Comparison of ENCODE assay signal across 1 cellular context in the genomic region with DNA sequence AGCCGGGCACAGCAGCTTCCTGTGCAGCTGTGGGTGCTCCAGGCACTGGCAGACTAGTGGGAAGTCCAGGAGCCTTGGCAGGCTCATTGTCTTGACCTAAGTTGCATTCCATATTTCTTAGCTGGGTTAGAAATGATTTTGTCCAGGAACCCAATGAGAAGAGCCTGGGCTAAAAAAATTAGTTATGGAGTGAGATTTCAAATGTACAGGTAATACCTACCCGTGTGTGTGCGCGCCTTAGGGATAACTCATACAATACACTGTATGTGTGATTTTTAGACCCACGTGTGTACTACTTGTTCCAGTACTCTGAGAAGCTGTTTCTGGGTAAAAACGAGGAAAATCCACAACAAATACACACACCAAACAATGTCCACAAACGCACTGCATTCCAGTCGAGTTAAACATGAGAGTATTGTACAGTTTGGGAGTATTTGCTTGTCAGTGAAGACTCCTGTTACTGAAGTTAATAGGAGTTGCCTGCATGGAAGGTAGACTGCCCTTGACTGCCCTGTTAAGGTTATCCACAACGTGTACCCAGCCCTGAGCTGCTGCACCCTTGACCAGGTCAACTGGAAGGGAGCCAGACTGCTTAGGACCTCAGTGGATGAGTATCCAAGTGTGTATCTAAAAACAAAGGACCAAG.
TF ChIP-seq lines count a peak whose summit lies in the region.

No MANE protein-coding gene starts in this region.

TF ChIP-seq in HepG2, 621 proteins besides CTCF, POLR2A, EP300 and RAD21 (continued from another document and continues in another):
- peak; percentile 69; the same call in 1 of the 2 replicates for TF ChIP-seq ZNF644 (CRISPR knock-in tag; IDR thresholded peaks at IDR 0.05; ENCODE audit: low read depth)
- TF ChIP-seq GLI4 (CRISPR knock-in tag; IDR thresholded peaks at IDR 0.05; ENCODE audit: borderline replicate concordance): 0 out of 2 replicates have a peak, but pooled peaks have one; percentile 31
- peak; percentile 79; the same call in 1 of the 2 replicates for TF ChIP-seq NR2F2 (IDR thresholded peaks at IDR 0.05; ENCODE audit: borderline replicate concordance, low read depth)
- TF ChIP-seq MTF2 (CRISPR knock-in tag; IDR thresholded peaks at IDR 0.05; ENCODE audit: borderline replicate concordance): 0 out of 2 replicates have a peak, but pooled peaks have one; percentile 51
- TF ChIP-seq, protein P1, sequence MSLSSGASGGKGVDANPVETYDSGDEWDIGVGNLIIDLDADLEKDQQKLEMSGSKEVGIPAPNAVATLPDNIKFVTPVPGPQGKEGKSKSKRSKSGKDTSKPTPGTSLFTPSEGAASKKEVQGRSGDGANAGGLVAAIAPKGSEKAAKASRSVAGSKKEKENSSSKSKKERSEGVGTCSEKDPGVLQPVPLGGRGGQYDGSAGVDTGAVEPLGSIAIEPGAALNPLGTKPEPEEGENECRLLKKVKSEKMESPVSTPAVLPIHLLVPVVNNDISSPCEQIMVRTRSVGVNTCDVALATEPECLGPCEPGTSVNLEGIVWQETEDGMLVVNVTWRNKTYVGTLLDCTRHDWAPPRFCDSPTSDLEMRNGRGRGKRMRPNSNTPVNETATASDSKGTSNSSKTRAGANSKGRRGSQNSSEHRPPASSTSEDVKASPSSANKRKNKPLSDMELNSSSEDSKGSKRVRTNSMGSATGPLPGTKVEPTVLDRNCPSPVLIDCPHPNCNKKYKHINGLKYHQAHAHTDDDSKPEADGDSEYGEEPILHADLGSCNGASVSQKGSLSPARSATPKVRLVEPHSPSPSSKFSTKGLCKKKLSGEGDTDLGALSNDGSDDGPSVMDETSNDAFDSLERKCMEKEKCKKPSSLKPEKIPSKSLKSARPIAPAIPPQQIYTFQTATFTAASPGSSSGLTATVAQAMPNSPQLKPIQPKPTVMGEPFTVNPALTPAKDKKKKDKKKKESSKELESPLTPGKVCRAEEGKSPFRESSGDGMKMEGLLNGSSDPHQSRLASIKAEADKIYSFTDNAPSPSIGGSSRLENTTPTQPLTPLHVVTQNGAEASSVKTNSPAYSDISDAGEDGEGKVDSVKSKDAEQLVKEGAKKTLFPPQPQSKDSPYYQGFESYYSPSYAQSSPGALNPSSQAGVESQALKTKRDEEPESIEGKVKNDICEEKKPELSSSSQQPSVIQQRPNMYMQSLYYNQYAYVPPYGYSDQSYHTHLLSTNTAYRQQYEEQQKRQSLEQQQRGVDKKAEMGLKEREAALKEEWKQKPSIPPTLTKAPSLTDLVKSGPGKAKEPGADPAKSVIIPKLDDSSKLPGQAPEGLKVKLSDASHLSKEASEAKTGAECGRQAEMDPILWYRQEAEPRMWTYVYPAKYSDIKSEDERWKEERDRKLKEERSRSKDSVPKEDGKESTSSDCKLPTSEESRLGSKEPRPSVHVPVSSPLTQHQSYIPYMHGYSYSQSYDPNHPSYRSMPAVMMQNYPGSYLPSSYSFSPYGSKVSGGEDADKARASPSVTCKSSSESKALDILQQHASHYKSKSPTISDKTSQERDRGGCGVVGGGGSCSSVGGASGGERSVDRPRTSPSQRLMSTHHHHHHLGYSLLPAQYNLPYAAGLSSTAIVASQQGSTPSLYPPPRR (CRISPR knock-in tag; IDR thresholded peaks at IDR 0.05; ENCODE audit: borderline replicate concordance): peak; percentile 55; the same call in 1 of the 2 replicates
- TF ChIP-seq SNAI1 (CRISPR knock-in tag; IDR thresholded peaks at IDR 0.05; ENCODE audit: borderline replicate concordance): no peak
- no peak for TF ChIP-seq NONO (IDR thresholded peaks at IDR 0.05)
- TF ChIP-seq NONO (CRISPR knock-in tag; conservative IDR thresholded peaks at IDR 0.05): peak; percentile 58; the same call in 1 of the 2 replicates
- 0 out of 2 replicates have a peak, but pooled peaks have one; percentile 44 for TF ChIP-seq ZNF556 (CRISPR knock-in tag; IDR thresholded peaks at IDR 0.05; ENCODE audit: borderline replicate concordance)
- peak; percentile 62 for TF ChIP-seq SOX5 (CRISPR knock-in tag; IDR thresholded peaks at IDR 0.05; ENCODE audit: borderline replicate concordance)
- TF ChIP-seq THRA (CRISPR knock-in tag; IDR thresholded peaks at IDR 0.05; ENCODE audit: borderline replicate concordance): peak; percentile 96; the same call in 1 of the 2 replicates
- TF ChIP-seq ZNF317 (CRISPR knock-in tag; IDR thresholded peaks at IDR 0.05): no peak
- 0 out of 2 replicates have a peak, but pooled peaks have one; percentile 13 for TF ChIP-seq ZNF546 (CRISPR knock-in tag; conservative IDR thresholded peaks at IDR 0.05)
- TF ChIP-seq HOXA3 (CRISPR knock-in tag; IDR thresholded peaks at IDR 0.05): peak; percentile 61; the same call in 1 of the 2 replicates
- TF ChIP-seq GPN1 (CRISPR knock-in tag; IDR thresholded peaks at IDR 0.05; ENCODE audit: borderline replicate concordance): no peak
- peak; percentile 18 for TF ChIP-seq ELF3 (CRISPR knock-in tag; IDR thresholded peaks at IDR 0.05)
- TF ChIP-seq, protein P2, sequence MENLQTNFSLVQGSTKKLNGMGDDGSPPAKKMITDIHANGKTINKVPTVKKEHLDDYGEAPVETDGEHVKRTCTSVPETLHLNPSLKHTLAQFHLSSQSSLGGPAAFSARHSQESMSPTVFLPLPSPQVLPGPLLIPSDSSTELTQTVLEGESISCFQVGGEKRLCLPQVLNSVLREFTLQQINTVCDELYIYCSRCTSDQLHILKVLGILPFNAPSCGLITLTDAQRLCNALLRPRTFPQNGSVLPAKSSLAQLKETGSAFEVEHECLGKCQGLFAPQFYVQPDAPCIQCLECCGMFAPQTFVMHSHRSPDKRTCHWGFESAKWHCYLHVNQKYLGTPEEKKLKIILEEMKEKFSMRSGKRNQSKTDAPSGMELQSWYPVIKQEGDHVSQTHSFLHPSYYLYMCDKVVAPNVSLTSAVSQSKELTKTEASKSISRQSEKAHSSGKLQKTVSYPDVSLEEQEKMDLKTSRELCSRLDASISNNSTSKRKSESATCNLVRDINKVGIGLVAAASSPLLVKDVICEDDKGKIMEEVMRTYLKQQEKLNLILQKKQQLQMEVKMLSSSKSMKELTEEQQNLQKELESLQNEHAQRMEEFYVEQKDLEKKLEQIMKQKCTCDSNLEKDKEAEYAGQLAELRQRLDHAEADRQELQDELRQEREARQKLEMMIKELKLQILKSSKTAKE (CRISPR knock-in tag; IDR thresholded peaks at IDR 0.05; ENCODE audit: borderline replicate concordance): peak; percentile 90
- 0 out of 2 replicates have a peak, but pooled peaks have one; percentile 34 for TF ChIP-seq ZNF605 (CRISPR knock-in tag; IDR thresholded peaks at IDR 0.05)
- peak; percentile 59; the same call in 1 of the 2 replicates for TF ChIP-seq HINFP (CRISPR knock-in tag; IDR thresholded peaks at IDR 0.05; ENCODE audit: low read depth)
- no peak for TF ChIP-seq ZNF607 (CRISPR knock-in tag; IDR thresholded peaks at IDR 0.05; ENCODE audit: borderline replicate concordance)
- peak; percentile 51 to 73; a peak in 1 of 4 replicates for TF ChIP-seq NR2F1 (CRISPR knock-in tag; IDR thresholded peaks at IDR 0.05)
- TF ChIP-seq NCOA2 (CRISPR knock-in tag; IDR thresholded peaks at IDR 0.05): peak; percentile 62; the same call in 1 of the 2 replicates
- TF ChIP-seq, protein P3, sequence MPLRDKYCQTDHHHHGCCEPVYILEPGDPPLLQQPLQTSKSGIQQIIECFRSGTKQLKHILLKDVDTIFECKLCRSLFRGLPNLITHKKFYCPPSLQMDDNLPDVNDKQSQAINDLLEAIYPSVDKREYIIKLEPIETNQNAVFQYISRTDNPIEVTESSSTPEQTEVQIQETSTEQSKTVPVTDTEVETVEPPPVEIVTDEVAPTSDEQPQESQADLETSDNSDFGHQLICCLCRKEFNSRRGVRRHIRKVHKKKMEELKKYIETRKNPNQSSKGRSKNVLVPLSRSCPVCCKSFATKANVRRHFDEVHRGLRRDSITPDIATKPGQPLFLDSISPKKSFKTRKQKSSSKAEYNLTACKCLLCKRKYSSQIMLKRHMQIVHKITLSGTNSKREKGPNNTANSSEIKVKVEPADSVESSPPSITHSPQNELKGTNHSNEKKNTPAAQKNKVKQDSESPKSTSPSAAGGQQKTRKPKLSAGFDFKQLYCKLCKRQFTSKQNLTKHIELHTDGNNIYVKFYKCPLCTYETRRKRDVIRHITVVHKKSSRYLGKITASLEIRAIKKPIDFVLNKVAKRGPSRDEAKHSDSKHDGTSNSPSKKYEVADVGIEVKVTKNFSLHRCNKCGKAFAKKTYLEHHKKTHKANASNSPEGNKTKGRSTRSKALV (CRISPR knock-in tag; IDR thresholded peaks at IDR 0.05): 0 out of 2 replicates have a peak, but pooled peaks have one; percentile 41
- TF ChIP-seq ZFAT (CRISPR knock-in tag; conservative IDR thresholded peaks at IDR 0.05): no peak
- TF ChIP-seq RXRB (CRISPR knock-in tag; IDR thresholded peaks at IDR 0.05; ENCODE audit: borderline replicate concordance): peak; percentile 92
- peak; percentile 74 for TF ChIP-seq TEAD3 (CRISPR knock-in tag; optimal IDR thresholded peaks at IDR 0.05; ENCODE audit: borderline replicate concordance)
- TF ChIP-seq, protein P4, sequence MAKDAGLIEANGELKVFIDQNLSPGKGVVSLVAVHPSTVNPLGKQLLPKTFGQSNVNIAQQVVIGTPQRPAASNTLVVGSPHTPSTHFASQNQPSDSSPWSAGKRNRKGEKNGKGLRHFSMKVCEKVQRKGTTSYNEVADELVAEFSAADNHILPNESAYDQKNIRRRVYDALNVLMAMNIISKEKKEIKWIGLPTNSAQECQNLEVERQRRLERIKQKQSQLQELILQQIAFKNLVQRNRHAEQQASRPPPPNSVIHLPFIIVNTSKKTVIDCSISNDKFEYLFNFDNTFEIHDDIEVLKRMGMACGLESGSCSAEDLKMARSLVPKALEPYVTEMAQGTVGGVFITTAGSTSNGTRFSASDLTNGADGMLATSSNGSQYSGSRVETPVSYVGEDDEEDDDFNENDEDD (CRISPR knock-in tag; IDR thresholded peaks at IDR 0.05; ENCODE audit: borderline replicate concordance): 0 out of 2 replicates have a peak, but pooled peaks have one; percentile 20
- TF ChIP-seq MYC (CRISPR knock-in tag; IDR thresholded peaks at IDR 0.05; ENCODE audit: borderline replicate concordance): peak; percentile 40; the same call in 1 of the 2 replicates
- TF ChIP-seq NFIC (IDR thresholded peaks at IDR 0.05; ENCODE audit: low read length): peak; percentile 76
- TF ChIP-seq ZNF12 (CRISPR knock-in tag; IDR thresholded peaks at IDR 0.05): peak; percentile 41; the same call in 1 of the 2 replicates
- no peak for TF ChIP-seq NR2C2 (CRISPR knock-in tag; IDR thresholded peaks at IDR 0.05; ENCODE audit: borderline replicate concordance)
- TF ChIP-seq XRCC5 (optimal IDR thresholded peaks at IDR 0.05; ENCODE audit: low read length): peak; percentile 19
- TF ChIP-seq, protein P5, sequence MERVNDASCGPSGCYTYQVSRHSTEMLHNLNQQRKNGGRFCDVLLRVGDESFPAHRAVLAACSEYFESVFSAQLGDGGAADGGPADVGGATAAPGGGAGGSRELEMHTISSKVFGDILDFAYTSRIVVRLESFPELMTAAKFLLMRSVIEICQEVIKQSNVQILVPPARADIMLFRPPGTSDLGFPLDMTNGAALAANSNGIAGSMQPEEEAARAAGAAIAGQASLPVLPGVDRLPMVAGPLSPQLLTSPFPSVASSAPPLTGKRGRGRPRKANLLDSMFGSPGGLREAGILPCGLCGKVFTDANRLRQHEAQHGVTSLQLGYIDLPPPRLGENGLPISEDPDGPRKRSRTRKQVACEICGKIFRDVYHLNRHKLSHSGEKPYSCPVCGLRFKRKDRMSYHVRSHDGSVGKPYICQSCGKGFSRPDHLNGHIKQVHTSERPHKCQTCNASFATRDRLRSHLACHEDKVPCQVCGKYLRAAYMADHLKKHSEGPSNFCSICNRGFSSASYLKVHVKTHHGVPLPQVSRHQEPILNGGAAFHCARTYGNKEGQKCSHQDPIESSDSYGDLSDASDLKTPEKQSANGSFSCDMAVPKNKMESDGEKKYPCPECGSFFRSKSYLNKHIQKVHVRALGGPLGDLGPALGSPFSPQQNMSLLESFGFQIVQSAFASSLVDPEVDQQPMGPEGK (CRISPR knock-in tag; IDR thresholded peaks at IDR 0.05): 0 out of 2 replicates have a peak, but pooled peaks have one; percentile 35
- TF ChIP-seq FOXA1 (IDR thresholded peaks at IDR 0.05): no peak
- TF ChIP-seq FOXA1 (CRISPR knock-in tag; IDR thresholded peaks at IDR 0.05): peak; percentile 46; the same call in 1 of the 2 replicates
- TF ChIP-seq ZNF24 (IDR thresholded peaks at IDR 0.05): no peak
- TF ChIP-seq ZZZ3 (CRISPR knock-in tag; IDR thresholded peaks at IDR 0.05; ENCODE audit: borderline replicate concordance): 0 out of 2 replicates have a peak, but pooled peaks have one; percentile 35
- TF ChIP-seq ZNF710 (CRISPR knock-in tag; IDR thresholded peaks at IDR 0.05; ENCODE audit: borderline replicate concordance): no peak
